ENCODE assay signal across 1 cellular context in the genomic region with DNA sequence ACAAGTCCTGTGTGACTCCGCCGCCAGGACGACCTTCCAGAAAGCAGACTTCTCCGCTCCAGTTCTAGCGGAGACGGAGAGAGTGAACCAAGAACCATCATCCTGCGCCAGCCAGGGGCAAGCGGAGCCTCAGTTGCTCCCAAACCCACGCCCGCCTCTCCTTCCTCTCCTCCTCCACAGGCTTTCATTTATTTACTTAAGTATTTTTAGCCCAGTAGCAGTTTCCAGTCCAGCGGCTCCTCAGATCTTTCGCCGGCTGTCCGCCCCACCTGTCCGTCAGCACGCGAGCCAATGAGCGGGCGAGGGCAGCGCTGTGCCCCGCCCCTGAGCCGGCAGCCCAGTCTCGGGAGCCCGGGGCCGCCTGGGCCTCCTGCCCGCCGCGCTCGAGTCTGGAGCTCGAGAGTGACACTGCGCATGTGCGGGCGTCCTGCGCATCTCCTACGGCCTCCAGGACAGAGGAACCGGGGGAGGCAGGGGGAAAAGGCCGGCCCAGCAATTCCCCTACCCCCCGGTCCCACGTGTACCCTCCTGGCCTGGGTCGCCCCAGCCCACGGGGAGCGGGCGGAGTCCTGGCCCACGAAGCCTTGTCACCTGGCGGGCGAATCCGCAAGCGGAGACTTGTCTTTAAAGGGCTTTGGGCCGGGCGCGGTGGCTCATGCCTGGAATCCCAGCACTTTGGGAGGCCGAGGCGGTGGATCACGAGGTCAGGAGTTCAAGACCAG.
A peak's percentile ranks its signal among the peaks of the same experiment; 100 is the strongest.
TF ChIP-seq lines count a peak whose summit lies in the region.

A gene (plus strand): TSS at position 425 of the 722 bp plus-strand sequence.

TF ChIP-seq in HepG2, 621 proteins besides CTCF, POLR2A, EP300 and RAD21 (continued from another document and continues in another):
- peak; percentile 16; the same call in 1 of the 2 replicates for TF ChIP-seq RFXAP (CRISPR knock-in tag; IDR thresholded peaks at IDR 0.05; ENCODE audit: borderline replicate concordance)
- no peak for TF ChIP-seq SRSF9 (IDR thresholded peaks at IDR 0.05; ENCODE audit: borderline replicate concordance, insufficient read depth, low read depth, low read length, poor library complexity, severe bottlenecking)
- peak; percentile 78 for TF ChIP-seq RBM39 (IDR thresholded peaks at IDR 0.05; ENCODE audit: low read depth, low read length, poor library complexity, severe bottlenecking)
- no peak for TF ChIP-seq KDM1A (CRISPR knock-in tag; IDR thresholded peaks at IDR 0.05)
- TF ChIP-seq ZSCAN30 (CRISPR knock-in tag; IDR thresholded peaks at IDR 0.05), result no peak
- no peak for TF ChIP-seq ZFP37 (CRISPR knock-in tag; IDR thresholded peaks at IDR 0.05; ENCODE audit: borderline replicate concordance)
- TF ChIP-seq, protein P1, sequence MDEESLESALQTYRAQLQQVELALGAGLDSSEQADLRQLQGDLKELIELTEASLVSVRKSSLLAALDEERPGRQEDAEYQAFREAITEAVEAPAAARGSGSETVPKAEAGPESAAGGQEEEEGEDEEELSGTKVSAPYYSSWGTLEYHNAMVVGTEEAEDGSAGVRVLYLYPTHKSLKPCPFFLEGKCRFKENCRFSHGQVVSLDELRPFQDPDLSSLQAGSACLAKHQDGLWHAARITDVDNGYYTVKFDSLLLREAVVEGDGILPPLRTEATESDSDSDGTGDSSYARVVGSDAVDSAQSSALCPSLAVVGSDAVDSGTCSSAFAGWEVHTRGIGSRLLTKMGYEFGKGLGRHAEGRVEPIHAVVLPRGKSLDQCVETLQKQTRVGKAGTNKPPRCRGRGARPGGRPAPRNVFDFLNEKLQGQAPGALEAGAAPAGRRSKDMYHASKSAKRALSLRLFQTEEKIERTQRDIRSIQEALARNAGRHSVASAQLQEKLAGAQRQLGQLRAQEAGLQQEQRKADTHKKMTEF (CRISPR knock-in tag; IDR thresholded peaks at IDR 0.05), result peak; percentile 61
- TF ChIP-seq, protein P2, sequence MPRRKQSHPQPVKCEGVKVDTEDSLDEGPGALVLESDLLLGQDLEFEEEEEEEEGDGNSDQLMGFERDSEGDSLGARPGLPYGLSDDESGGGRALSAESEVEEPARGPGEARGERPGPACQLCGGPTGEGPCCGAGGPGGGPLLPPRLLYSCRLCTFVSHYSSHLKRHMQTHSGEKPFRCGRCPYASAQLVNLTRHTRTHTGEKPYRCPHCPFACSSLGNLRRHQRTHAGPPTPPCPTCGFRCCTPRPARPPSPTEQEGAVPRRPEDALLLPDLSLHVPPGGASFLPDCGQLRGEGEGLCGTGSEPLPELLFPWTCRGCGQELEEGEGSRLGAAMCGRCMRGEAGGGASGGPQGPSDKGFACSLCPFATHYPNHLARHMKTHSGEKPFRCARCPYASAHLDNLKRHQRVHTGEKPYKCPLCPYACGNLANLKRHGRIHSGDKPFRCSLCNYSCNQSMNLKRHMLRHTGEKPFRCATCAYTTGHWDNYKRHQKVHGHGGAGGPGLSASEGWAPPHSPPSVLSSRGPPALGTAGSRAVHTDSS (CRISPR knock-in tag; conservative IDR thresholded peaks at IDR 0.05), result no peak
- TF ChIP-seq FOXA1 (IDR thresholded peaks at IDR 0.05), result no peak
- no peak for TF ChIP-seq FOXA1 (CRISPR knock-in tag; IDR thresholded peaks at IDR 0.05)
- TF ChIP-seq MTF1 (CRISPR knock-in tag; IDR thresholded peaks at IDR 0.05), result no peak
- no peak for TF ChIP-seq SYNCRIP (IDR thresholded peaks at IDR 0.05; ENCODE audit: insufficient read depth, low read depth, low read length)
- TF ChIP-seq ZNF382 (CRISPR knock-in tag; IDR thresholded peaks at IDR 0.05; ENCODE audit: borderline replicate concordance), result no peak
- peak; percentile 14; the same call in 1 of the 2 replicates for TF ChIP-seq KDM5A (IDR thresholded peaks at IDR 0.05; ENCODE audit: borderline replicate concordance, low read length)
- TF ChIP-seq XBP1 (CRISPR knock-in tag; IDR thresholded peaks at IDR 0.05), result no peak
- 0 out of 2 replicates have a peak, but pooled peaks have one; percentile 23 for TF ChIP-seq ZNF83 (CRISPR knock-in tag; IDR thresholded peaks at IDR 0.05; ENCODE audit: borderline replicate concordance)
- peak; percentile 26; the same call in 1 of the 2 replicates for TF ChIP-seq RCOR2 (CRISPR knock-in tag; IDR thresholded peaks at IDR 0.05)
- no peak; the same call in 1 of the 2 replicates for TF ChIP-seq BORCS8-MEF2B (CRISPR knock-in tag; IDR thresholded peaks at IDR 0.05)
- TF ChIP-seq, protein P3, sequence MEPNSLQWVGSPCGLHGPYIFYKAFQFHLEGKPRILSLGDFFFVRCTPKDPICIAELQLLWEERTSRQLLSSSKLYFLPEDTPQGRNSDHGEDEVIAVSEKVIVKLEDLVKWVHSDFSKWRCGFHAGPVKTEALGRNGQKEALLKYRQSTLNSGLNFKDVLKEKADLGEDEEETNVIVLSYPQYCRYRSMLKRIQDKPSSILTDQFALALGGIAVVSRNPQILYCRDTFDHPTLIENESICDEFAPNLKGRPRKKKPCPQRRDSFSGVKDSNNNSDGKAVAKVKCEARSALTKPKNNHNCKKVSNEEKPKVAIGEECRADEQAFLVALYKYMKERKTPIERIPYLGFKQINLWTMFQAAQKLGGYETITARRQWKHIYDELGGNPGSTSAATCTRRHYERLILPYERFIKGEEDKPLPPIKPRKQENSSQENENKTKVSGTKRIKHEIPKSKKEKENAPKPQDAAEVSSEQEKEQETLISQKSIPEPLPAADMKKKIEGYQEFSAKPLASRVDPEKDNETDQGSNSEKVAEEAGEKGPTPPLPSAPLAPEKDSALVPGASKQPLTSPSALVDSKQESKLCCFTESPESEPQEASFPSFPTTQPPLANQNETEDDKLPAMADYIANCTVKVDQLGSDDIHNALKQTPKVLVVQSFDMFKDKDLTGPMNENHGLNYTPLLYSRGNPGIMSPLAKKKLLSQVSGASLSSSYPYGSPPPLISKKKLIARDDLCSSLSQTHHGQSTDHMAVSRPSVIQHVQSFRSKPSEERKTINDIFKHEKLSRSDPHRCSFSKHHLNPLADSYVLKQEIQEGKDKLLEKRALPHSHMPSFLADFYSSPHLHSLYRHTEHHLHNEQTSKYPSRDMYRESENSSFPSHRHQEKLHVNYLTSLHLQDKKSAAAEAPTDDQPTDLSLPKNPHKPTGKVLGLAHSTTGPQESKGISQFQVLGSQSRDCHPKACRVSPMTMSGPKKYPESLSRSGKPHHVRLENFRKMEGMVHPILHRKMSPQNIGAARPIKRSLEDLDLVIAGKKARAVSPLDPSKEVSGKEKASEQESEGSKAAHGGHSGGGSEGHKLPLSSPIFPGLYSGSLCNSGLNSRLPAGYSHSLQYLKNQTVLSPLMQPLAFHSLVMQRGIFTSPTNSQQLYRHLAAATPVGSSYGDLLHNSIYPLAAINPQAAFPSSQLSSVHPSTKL (CRISPR knock-in tag; IDR thresholded peaks at IDR 0.05), result 0 out of 2 replicates have a peak, but pooled peaks have one; percentile 7
- TF ChIP-seq, protein P4, sequence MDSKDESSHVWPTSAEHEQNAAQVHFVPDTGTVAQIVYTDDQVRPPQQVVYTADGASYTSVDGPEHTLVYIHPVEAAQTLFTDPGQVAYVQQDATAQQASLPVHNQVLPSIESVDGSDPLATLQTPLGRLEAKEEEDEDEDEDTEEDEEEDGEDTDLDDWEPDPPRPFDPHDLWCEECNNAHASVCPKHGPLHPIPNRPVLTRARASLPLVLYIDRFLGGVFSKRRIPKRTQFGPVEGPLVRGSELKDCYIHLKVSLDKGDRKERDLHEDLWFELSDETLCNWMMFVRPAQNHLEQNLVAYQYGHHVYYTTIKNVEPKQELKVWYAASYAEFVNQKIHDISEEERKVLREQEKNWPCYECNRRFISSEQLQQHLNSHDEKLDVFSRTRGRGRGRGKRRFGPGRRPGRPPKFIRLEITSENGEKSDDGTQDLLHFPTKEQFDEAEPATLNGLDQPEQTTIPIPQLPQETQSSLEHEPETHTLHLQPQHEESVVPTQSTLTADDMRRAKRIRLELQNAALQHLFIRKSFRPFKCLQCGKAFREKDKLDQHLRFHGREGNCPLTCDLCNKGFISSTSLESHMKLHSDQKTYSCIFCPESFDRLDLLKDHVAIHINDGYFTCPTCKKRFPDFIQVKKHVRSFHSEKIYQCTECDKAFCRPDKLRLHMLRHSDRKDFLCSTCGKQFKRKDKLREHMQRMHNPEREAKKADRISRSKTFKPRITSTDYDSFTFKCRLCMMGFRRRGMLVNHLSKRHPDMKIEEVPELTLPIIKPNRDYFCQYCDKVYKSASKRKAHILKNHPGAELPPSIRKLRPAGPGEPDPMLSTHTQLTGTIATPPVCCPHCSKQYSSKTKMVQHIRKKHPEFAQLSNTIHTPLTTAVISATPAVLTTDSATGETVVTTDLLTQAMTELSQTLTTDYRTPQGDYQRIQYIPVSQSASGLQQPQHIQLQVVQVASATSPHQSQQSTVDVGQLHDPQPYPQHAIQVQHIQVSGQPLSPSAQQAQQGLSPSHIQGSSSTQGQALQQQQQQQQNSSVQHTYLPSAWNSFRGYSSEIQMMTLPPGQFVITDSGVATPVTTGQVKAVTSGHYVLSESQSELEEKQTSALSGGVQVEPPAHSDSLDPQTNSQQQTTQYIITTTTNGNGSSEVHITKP (CRISPR knock-in tag; IDR thresholded peaks at IDR 0.05; ENCODE audit: low read depth), result peak; percentile 43; the same call in 1 of the 2 replicates
- TF ChIP-seq PAX8 (CRISPR knock-in tag; IDR thresholded peaks at IDR 0.05; ENCODE audit: borderline replicate concordance), result peak; percentile 93
- TF ChIP-seq, protein P5, sequence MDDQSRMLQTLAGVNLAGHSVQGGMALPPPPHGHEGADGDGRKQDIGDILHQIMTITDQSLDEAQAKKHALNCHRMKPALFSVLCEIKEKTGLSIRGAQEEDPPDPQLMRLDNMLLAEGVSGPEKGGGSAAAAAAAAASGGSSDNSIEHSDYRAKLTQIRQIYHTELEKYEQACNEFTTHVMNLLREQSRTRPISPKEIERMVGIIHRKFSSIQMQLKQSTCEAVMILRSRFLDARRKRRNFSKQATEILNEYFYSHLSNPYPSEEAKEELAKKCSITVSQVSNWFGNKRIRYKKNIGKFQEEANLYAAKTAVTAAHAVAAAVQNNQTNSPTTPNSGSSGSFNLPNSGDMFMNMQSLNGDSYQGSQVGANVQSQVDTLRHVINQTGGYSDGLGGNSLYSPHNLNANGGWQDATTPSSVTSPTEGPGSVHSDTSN (CRISPR knock-in tag; IDR thresholded peaks at IDR 0.05; ENCODE audit: borderline replicate concordance), result no peak; the same call in 1 of the 2 replicates
- TF ChIP-seq, protein P6, sequence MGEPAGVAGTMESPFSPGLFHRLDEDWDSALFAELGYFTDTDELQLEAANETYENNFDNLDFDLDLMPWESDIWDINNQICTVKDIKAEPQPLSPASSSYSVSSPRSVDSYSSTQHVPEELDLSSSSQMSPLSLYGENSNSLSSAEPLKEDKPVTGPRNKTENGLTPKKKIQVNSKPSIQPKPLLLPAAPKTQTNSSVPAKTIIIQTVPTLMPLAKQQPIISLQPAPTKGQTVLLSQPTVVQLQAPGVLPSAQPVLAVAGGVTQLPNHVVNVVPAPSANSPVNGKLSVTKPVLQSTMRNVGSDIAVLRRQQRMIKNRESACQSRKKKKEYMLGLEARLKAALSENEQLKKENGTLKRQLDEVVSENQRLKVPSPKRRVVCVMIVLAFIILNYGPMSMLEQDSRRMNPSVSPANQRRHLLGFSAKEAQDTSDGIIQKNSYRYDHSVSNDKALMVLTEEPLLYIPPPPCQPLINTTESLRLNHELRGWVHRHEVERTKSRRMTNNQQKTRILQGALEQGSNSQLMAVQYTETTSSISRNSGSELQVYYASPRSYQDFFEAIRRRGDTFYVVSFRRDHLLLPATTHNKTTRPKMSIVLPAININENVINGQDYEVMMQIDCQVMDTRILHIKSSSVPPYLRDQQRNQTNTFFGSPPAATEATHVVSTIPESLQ (CRISPR knock-in tag; conservative IDR thresholded peaks at IDR 0.05), result no peak
- TF ChIP-seq HNRNPUL1 (IDR thresholded peaks at IDR 0.05; ENCODE audit: low read depth, low read length), result no peak
- TF ChIP-seq HOXA3 (CRISPR knock-in tag; IDR thresholded peaks at IDR 0.05), result no peak
- TF ChIP-seq, protein P7, sequence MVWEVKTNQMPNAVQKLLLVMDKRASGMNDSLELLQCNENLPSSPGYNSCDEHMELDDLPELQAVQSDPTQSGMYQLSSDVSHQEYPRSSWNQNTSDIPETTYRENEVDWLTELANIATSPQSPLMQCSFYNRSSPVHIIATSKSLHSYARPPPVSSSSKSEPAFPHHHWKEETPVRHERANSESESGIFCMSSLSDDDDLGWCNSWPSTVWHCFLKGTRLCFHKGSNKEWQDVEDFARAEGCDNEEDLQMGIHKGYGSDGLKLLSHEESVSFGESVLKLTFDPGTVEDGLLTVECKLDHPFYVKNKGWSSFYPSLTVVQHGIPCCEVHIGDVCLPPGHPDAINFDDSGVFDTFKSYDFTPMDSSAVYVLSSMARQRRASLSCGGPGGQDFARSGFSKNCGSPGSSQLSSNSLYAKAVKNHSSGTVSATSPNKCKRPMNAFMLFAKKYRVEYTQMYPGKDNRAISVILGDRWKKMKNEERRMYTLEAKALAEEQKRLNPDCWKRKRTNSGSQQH (CRISPR knock-in tag; IDR thresholded peaks at IDR 0.05; ENCODE audit: low read depth), result no peak; the same call in 1 of the 2 replicates
- TF ChIP-seq ZNF232 (CRISPR knock-in tag; IDR thresholded peaks at IDR 0.05; ENCODE audit: borderline replicate concordance), result no peak
- no peak for TF ChIP-seq ZNF724P (CRISPR knock-in tag; IDR thresholded peaks at IDR 0.05; ENCODE audit: borderline replicate concordance)
- TF ChIP-seq, protein P8, sequence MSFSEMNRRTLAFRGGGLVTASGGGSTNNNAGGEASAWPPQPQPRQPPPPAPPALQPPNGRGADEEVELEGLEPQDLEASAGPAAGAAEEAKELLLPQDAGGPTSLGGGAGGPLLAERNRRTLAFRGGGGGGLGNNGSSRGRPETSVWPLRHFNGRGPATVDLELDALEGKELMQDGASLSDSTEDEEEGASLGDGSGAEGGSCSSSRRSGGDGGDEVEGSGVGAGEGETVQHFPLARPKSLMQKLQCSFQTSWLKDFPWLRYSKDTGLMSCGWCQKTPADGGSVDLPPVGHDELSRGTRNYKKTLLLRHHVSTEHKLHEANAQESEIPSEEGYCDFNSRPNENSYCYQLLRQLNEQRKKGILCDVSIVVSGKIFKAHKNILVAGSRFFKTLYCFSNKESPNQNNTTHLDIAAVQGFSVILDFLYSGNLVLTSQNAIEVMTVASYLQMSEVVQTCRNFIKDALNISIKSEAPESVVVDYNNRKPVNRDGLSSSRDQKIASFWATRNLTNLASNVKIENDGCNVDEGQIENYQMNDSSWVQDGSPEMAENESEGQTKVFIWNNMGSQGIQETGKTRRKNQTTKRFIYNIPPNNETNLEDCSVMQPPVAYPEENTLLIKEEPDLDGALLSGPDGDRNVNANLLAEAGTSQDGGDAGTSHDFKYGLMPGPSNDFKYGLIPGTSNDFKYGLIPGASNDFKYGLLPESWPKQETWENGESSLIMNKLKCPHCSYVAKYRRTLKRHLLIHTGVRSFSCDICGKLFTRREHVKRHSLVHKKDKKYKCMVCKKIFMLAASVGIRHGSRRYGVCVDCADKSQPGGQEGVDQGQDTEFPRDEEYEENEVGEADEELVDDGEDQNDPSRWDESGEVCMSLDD (CRISPR knock-in tag; IDR thresholded peaks at IDR 0.05; ENCODE audit: borderline replicate concordance), result peak; percentile 22; the same call in 1 of the 2 replicates
- TF ChIP-seq ZNF776 (CRISPR knock-in tag; IDR thresholded peaks at IDR 0.05), result no peak; the same call in none of the 2 replicates
- TF ChIP-seq NFYB (CRISPR knock-in tag; IDR thresholded peaks at IDR 0.05), result peak; percentile 92
- TF ChIP-seq, protein P9, sequence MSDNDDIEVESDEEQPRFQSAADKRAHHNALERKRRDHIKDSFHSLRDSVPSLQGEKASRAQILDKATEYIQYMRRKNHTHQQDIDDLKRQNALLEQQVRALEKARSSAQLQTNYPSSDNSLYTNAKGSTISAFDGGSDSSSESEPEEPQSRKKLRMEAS (IDR thresholded peaks at IDR 0.05), result peak; percentile 76
- TF ChIP-seq ZNF550 (CRISPR knock-in tag; IDR thresholded peaks at IDR 0.05; ENCODE audit: borderline replicate concordance), result peak; percentile 60; the same call in 1 of the 2 replicates
